ENCODE assay signal across 1 cellular context in the genomic region with DNA sequence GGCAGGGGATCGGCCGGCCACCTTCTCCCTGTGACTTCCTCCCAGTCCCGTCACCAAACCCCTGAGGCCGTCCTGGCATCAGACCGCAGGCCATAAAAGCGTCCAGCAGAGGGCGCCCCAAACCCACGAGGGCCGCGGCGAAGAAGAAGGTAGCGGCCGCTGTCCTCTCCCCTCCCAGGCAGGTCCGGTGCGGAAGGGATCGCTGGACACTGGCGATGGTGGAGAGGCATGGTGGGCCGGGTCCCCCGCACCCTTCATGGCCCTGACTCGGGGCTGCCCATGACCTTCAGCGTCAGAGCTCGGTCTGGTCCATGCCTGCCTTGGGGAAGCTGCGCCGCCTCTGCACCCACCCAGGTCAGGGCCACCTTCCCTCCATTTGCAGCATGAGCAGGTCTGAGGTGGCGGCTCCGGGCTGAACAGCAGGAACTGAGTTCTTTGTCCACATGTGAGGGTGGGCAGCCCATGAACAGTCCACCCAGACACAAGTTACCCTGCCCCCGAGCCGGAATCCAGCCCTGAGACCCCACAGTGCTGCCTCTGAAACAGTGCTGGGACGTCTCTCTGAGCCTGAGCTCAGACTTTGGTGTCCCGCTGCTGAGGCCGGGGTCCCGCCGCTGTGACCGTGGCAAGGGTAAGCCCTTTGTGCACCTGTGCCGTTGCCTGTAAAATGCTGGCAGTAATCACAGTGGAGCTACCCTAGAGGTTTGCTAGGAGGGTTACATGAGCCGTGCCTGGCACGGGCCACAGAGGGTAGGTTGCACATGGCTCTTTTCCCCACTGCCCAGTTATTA.
TF ChIP-seq lines count a peak whose summit lies in the region.

No MANE protein-coding gene starts in this region.

TF ChIP-seq in HepG2, 621 proteins besides CTCF, POLR2A, EP300 and RAD21 (continued from another document and continues in another):
- TF ChIP-seq, protein P1, sequence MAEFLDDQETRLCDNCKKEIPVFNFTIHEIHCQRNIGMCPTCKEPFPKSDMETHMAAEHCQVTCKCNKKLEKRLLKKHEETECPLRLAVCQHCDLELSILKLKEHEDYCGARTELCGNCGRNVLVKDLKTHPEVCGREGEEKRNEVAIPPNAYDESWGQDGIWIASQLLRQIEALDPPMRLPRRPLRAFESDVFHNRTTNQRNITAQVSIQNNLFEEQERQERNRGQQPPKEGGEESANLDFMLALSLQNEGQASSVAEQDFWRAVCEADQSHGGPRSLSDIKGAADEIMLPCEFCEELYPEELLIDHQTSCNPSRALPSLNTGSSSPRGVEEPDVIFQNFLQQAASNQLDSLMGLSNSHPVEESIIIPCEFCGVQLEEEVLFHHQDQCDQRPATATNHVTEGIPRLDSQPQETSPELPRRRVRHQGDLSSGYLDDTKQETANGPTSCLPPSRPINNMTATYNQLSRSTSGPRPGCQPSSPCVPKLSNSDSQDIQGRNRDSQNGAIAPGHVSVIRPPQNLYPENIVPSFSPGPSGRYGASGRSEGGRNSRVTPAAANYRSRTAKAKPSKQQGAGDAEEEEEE (CRISPR knock-in tag; IDR thresholded peaks at IDR 0.05; ENCODE audit: borderline replicate concordance), result no peak; the same call in 1 of the 2 replicates
- TF ChIP-seq, protein P2, sequence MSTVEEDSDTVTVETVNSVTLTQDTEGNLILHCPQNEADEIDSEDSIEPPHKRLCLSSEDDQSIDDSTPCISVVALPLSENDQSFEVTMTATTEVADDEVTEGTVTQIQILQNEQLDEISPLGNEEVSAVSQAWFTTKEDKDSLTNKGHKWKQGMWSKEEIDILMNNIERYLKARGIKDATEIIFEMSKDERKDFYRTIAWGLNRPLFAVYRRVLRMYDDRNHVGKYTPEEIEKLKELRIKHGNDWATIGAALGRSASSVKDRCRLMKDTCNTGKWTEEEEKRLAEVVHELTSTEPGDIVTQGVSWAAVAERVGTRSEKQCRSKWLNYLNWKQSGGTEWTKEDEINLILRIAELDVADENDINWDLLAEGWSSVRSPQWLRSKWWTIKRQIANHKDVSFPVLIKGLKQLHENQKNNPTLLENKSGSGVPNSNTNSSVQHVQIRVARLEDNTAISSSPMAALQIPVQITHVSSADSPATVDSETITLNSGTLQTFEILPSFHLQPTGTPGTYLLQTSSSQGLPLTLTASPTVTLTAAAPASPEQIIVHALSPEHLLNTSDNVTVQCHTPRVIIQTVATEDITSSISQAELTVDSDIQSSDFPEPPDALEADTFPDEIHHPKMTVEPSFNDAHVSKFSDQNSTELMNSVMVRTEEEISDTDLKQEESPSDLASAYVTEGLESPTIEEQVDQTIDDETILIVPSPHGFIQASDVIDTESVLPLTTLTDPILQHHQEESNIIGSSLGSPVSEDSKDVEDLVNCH (CRISPR knock-in tag; IDR thresholded peaks at IDR 0.05), result no peak
- TF ChIP-seq HOXA5 (CRISPR knock-in tag; IDR thresholded peaks at IDR 0.05) (peak; percentile 71; the same call in 1 of the 2 replicates), KLF16 (CRISPR knock-in tag; IDR thresholded peaks at IDR 0.05) (peak in 1 of 2 experiments; percentile 93; a peak in 2 of 4 replicates), ZBTB42 (CRISPR knock-in tag; IDR thresholded peaks at IDR 0.05) (0 out of 2 replicates have a peak, but pooled peaks have one; percentile 70), RFX1 (IDR thresholded peaks at IDR 0.05) (no peak), NFYB (CRISPR knock-in tag; IDR thresholded peaks at IDR 0.05) (0 out of 2 replicates have a peak, but pooled peaks have one; percentile 6), ZNF792 (CRISPR knock-in tag; IDR thresholded peaks at IDR 0.05) (no peak; the same call in 1 of the 2 replicates), TCF7 (IDR thresholded peaks at IDR 0.05; ENCODE audit: low read depth) (no peak), MTA3 (CRISPR knock-in tag; IDR thresholded peaks at IDR 0.05) (no peak), ZNF234 (CRISPR knock-in tag; conservative IDR thresholded peaks at IDR 0.05) (no peak; the same call in 1 of the 2 replicates), XRCC5 (optimal IDR thresholded peaks at IDR 0.05; ENCODE audit: low read length) (peak; percentile 92), ZNF253 (CRISPR knock-in tag; IDR thresholded peaks at IDR 0.05; ENCODE audit: borderline replicate concordance) (no peak), SUZ12 (IDR thresholded peaks at IDR 0.05; ENCODE audit: low read depth, low read length) (no peak), HCFC1 (IDR thresholded peaks at IDR 0.05; ENCODE audit: low read depth, low read length) (no peak), ZNF510 (CRISPR knock-in tag; IDR thresholded peaks at IDR 0.05; ENCODE audit: low read depth) (0 out of 2 replicates have a peak, but pooled peaks have one; percentile 71), CREB1 (IDR thresholded peaks at IDR 0.05) (no peak), CREB1 (CRISPR knock-in tag; IDR thresholded peaks at IDR 0.05) (no peak), ZNF780A (CRISPR knock-in tag; IDR thresholded peaks at IDR 0.05) (no peak), SNAPC2 (CRISPR knock-in tag; IDR thresholded peaks at IDR 0.05) (no peak), ZMAT3 (CRISPR knock-in tag; conservative IDR thresholded peaks at IDR 0.05) (0 out of 2 replicates have a peak, but pooled peaks have one; percentile 25), PHF8 (CRISPR knock-in tag; IDR thresholded peaks at IDR 0.05) (peak; percentile 62), ZNF121 (CRISPR knock-in tag; IDR thresholded peaks at IDR 0.05) (peak; percentile 23), KDM5B (CRISPR knock-in tag; IDR thresholded peaks at IDR 0.05; ENCODE audit: borderline replicate concordance) (peak; percentile 93), ZNF589 (CRISPR knock-in tag; conservative IDR thresholded peaks at IDR 0.05) (no peak), PITX1 (CRISPR knock-in tag; IDR thresholded peaks at IDR 0.05) (peak; percentile 82; the same call in 1 of the 2 replicates), STAT5B (CRISPR knock-in tag; IDR thresholded peaks at IDR 0.05) (no peak), ZNF652 (CRISPR knock-in tag; IDR thresholded peaks at IDR 0.05; ENCODE audit: borderline replicate concordance, low read depth) (0 out of 2 replicates have a peak, but pooled peaks have one; percentile 29)
- TF ChIP-seq, protein P3, sequence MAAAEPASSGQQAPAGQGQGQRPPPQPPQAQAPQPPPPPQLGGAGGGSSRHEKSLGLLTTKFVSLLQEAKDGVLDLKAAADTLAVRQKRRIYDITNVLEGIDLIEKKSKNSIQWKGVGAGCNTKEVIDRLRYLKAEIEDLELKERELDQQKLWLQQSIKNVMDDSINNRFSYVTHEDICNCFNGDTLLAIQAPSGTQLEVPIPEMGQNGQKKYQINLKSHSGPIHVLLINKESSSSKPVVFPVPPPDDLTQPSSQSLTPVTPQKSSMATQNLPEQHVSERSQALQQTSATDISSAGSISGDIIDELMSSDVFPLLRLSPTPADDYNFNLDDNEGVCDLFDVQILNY (CRISPR knock-in tag; conservative IDR thresholded peaks at IDR 0.05), result no peak
- TF ChIP-seq, protein P4, sequence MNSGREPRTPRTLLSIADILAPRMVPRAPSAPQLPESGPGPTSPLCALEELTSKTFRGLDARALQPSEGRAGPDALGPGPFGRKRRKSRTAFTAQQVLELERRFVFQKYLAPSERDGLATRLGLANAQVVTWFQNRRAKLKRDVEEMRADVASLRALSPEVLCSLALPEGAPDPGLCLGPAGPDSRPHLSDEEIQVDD (CRISPR knock-in tag; IDR thresholded peaks at IDR 0.05; ENCODE audit: borderline replicate concordance), result peak; percentile 59; the same call in 1 of the 2 replicates
- TF ChIP-seq, protein P5, sequence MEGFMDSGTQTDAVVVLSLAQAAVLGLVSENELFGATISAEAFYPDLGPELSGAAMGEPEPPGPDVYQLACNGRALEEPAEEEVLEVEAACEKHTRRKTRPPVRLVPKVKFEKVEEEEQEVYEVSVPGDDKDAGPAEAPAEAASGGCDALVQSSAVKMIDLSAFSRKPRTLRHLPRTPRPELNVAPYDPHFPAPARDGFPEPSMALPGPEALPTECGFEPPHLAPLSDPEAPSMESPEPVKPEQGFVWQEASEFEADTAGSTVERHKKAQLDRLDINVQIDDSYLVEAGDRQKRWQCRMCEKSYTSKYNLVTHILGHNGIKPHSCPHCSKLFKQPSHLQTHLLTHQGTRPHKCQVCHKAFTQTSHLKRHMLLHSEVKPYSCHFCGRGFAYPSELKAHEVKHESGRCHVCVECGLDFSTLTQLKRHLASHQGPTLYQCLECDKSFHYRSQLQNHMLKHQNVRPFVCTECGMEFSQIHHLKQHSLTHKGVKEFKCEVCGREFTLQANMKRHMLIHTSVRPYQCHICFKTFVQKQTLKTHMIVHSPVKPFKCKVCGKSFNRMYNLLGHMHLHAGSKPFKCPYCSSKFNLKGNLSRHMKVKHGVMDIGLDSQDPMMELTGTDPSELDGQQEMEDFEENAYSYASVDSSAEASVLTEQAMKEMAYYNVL (CRISPR knock-in tag; IDR thresholded peaks at IDR 0.05; ENCODE audit: borderline replicate concordance), result peak; percentile 51; the same call in 1 of the 2 replicates
- TF ChIP-seq, protein P6, sequence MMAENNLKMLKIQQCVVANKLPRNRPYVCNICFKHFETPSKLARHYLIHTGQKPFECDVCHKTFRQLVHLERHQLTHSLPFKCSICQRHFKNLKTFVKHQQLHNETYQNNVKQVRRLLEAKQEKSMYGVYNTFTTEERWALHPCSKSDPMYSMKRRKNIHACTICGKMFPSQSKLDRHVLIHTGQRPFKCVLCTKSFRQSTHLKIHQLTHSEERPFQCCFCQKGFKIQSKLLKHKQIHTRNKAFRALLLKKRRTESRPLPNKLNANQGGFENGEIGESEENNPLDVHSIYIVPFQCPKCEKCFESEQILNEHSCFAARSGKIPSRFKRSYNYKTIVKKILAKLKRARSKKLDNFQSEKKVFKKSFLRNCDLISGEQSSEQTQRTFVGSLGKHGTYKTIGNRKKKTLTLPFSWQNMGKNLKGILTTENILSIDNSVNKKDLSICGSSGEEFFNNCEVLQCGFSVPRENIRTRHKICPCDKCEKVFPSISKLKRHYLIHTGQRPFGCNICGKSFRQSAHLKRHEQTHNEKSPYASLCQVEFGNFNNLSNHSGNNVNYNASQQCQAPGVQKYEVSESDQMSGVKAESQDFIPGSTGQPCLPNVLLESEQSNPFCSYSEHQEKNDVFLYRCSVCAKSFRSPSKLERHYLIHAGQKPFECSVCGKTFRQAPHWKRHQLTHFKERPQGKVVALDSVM (CRISPR knock-in tag; IDR thresholded peaks at IDR 0.05), result no peak
- TF ChIP-seq, protein P7, sequence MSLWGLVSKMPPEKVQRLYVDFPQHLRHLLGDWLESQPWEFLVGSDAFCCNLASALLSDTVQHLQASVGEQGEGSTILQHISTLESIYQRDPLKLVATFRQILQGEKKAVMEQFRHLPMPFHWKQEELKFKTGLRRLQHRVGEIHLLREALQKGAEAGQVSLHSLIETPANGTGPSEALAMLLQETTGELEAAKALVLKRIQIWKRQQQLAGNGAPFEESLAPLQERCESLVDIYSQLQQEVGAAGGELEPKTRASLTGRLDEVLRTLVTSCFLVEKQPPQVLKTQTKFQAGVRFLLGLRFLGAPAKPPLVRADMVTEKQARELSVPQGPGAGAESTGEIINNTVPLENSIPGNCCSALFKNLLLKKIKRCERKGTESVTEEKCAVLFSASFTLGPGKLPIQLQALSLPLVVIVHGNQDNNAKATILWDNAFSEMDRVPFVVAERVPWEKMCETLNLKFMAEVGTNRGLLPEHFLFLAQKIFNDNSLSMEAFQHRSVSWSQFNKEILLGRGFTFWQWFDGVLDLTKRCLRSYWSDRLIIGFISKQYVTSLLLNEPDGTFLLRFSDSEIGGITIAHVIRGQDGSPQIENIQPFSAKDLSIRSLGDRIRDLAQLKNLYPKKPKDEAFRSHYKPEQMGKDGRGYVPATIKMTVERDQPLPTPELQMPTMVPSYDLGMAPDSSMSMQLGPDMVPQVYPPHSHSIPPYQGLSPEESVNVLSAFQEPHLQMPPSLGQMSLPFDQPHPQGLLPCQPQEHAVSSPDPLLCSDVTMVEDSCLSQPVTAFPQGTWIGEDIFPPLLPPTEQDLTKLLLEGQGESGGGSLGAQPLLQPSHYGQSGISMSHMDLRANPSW (CRISPR knock-in tag; IDR thresholded peaks at IDR 0.05; ENCODE audit: borderline replicate concordance), result no peak
- TF ChIP-seq, protein P8, sequence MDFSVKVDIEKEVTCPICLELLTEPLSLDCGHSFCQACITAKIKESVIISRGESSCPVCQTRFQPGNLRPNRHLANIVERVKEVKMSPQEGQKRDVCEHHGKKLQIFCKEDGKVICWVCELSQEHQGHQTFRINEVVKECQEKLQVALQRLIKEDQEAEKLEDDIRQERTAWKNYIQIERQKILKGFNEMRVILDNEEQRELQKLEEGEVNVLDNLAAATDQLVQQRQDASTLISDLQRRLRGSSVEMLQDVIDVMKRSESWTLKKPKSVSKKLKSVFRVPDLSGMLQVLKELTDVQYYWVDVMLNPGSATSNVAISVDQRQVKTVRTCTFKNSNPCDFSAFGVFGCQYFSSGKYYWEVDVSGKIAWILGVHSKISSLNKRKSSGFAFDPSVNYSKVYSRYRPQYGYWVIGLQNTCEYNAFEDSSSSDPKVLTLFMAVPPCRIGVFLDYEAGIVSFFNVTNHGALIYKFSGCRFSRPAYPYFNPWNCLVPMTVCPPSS (IDR thresholded peaks at IDR 0.05), result no peak
- TF ChIP-seq, protein P9, sequence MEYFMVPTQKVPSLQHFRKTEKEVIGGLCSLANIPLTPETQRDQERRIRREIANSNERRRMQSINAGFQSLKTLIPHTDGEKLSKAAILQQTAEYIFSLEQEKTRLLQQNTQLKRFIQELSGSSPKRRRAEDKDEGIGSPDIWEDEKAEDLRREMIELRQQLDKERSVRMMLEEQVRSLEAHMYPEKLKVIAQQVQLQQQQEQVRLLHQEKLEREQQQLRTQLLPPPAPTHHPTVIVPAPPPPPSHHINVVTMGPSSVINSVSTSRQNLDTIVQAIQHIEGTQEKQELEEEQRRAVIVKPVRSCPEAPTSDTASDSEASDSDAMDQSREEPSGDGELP (IDR thresholded peaks at IDR 0.05; ENCODE audit: borderline replicate concordance, low read depth), result peak; percentile 45; the same call in 1 of the 2 replicates
- TF ChIP-seq, protein P10, sequence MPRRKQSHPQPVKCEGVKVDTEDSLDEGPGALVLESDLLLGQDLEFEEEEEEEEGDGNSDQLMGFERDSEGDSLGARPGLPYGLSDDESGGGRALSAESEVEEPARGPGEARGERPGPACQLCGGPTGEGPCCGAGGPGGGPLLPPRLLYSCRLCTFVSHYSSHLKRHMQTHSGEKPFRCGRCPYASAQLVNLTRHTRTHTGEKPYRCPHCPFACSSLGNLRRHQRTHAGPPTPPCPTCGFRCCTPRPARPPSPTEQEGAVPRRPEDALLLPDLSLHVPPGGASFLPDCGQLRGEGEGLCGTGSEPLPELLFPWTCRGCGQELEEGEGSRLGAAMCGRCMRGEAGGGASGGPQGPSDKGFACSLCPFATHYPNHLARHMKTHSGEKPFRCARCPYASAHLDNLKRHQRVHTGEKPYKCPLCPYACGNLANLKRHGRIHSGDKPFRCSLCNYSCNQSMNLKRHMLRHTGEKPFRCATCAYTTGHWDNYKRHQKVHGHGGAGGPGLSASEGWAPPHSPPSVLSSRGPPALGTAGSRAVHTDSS (CRISPR knock-in tag; conservative IDR thresholded peaks at IDR 0.05), result no peak
- TF ChIP-seq, protein P11, sequence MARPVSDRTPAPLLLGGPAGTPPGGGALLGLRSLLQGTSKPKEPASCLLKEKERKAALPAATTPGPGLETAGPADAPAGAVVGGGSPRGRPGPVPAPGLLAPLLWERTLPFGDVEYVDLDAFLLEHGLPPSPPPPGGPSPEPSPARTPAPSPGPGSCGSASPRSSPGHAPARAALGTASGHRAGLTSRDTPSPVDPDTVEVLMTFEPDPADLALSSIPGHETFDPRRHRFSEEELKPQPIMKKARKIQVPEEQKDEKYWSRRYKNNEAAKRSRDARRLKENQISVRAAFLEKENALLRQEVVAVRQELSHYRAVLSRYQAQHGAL (CRISPR knock-in tag; IDR thresholded peaks at IDR 0.05; ENCODE audit: not compliant biosample characterization), result peak; percentile 51
